ENCODE assay signal across 34 cellular contexts in the genomic region with DNA sequence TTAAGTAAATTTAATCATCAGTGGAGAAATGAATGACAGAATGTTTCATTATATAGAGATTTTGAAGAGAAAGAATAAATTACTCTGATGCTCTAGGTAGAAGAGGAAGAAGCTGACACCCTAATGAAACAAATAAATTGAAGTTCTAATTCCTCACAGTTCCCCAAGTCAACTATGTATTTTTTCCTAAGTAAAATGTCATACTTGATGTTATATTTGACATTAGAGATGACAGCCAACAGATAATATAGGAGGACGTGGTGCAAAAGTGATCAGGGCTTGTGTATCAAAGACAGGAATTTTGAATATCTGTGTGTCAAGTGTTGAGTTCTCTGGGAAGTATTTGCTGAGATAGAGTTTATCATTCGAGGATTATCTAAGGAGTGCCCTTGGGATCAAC.
"Had no signal": no experiment of that assay in that cellular context is flagged by ENCODE, and none has a peak within 500 bp of the region (broad histone marks: within the 10 kb centered on the region; RNA-seq: fewer than 3 reads in every experiment).

No MANE protein-coding gene starts in this region.

- DNase-seq: Karpas-422, Kasumi-1, KG1, MG63, MM.1S, MV-4-11, NCI-H1048, NCI-H1092, NCI-H1092 treated with DMSO at 0.1 percent for 48 hours, NCI-H1105, NCI-H1105 treated with DMSO at 0.1 percent for 48 hours, NCI-H1417, NCI-H1417 treated with DMSO at 0.1 percent for 48 hours, NCI-H1436, NCI-H1436 treated with DMSO at 0.1 percent for 48 hours, NCI-H1694, NCI-H1694 treated with DMSO at 0.1 percent for 48 hours, NCI-H187, NCI-H187 treated with DMSO at 0.1 percent for 48 hours, NCI-H1930, NCI-H2029, NCI-H2029 treated with DMSO at 0.1 percent for 48 hours, NCI-H2081, NCI-H2081 treated with DMSO at 0.1 percent for 48 hours, NCI-H2107, NCI-H2171, NCI-H2171 treated with DMSO at 0.1 percent for 48 hours, NCI-H2227 treated with DMSO at 0.1 percent for 48 hours, NCI-H226, NCI-H345, NCI-H446, NCI-H446 treated with DMSO at 0.1 percent for 48 hours, NCI-H510A had no signal

- H3K9ac ChIP-seq: KMS-11 had no signal

- H3K27me3 ChIP-seq: MG63 had no signal

- H3K9me3 ChIP-seq: MG63 had no signal

- H3K4me2 ChIP-seq: KMS-11 had no signal

- H3K36me3 ChIP-seq: MG63 had no signal

- H3K4me3 ChIP-seq: MG63 had no signal

- H3K27ac ChIP-seq: KMS-11 had no signal
